8 cellular contexts compared by ENCODE assay signal in genomic region chr4:80196259-80197131, GRCh38. TPM values are rescaled to one million over a fixed set of nuclear protein-coding genes. Genes with fewer than 3 reads are reported as not detected.
DNase-seq lines count a peak whose midpoint lies in the region; ATAC-seq, FAIRE-seq and TF ChIP-seq lines count a peak whose summit lies in the region.

No MANE protein-coding gene starts in this region.

- H3K36me3 ChIP-seq in heart left ventricle (no peaks in the 10 kb centered on the region), small intestine (ENCODE audit: control insufficient read depth in 2 of 2, insufficient read depth in 2 of 2, low read length in 2 of 2) (no peaks in the 10 kb centered on the region)

- FAIRE-seq in small intestine (lab: Jason Lieb, UNC) = no peak

- peaks cover 34% of the 10 kb centered on the region for H3K27me3 Mint-ChIP-seq in activated naive CD8-positive, alpha-beta T cell
- peaks cover 98% of the 10 kb centered on the region for H3K27me3 Mint-ChIP-seq in type B pancreatic cell

- H3K4me3 ChIP-seq in heart left ventricle = peak overlapping the region in 10 of 12 donors; percentile 17 to 54 (median 42)
- H3K4me3 ChIP-seq in small intestine (ENCODE audit: low read depth in 1 of 2, low read length in 2 of 2) = no peak overlapping the region

- DNase-seq in heart left ventricle (no peak), Right ventricle myocardium superior (no peak), type B pancreatic cell (ENCODE audit: extremely low spot score, unreplicated experiment) (no peak), small intestine (no peak)

- no peak overlapping the region for H3K27ac Mint-ChIP-seq in activated naive CD8-positive, alpha-beta T cell
- H3K27ac Mint-ChIP-seq in type B pancreatic cell = no peak overlapping the region

- H3K4me1 ChIP-seq in heart left ventricle (peaks cover 0 to 25% (median 4%) of the 10 kb centered on the region in 12 donors), small intestine (ENCODE audit: control insufficient read depth in 2 of 2, insufficient read depth in 1 of 2, low read depth in 1 of 2, low read length in 1 of 2) (no peaks in the 10 kb centered on the region)

- no peaks in the 10 kb centered on the region for H3K9me3 Mint-ChIP-seq in activated naive CD8-positive, alpha-beta T cell (ENCODE audit: low read depth)
- H3K9me3 Mint-ChIP-seq in type B pancreatic cell = no peaks in the 10 kb centered on the region

- no peak for TF ChIP-seq POLR2A in heart left ventricle (IDR thresholded peaks at IDR 0.05)

- peaks cover 31% of the 10 kb centered on the region for H3K4me1 Mint-ChIP-seq in activated naive CD8-positive, alpha-beta T cell (ENCODE audit: low read depth)
- H3K4me1 Mint-ChIP-seq in type B pancreatic cell (ENCODE audit: unreplicated experiment) = peaks cover 18% of the 10 kb centered on the region

- no peak overlapping the region for H3K27ac ChIP-seq in heart left ventricle
- H3K27ac ChIP-seq in layer of hippocampus (ENCODE audit: low read depth, low read length) = peak overlapping the region; percentile 77
- H3K27ac ChIP-seq in small intestine (ENCODE audit: low read depth in 1 of 2, low read length in 1 of 2) = no peak overlapping the region

- ATAC-seq in heart left ventricle (peak in 1 of 4 donors; percentile 31), Right ventricle myocardium superior (ENCODE audit: poor library complexity) (no peak), HG03108 (IDR thresholded peaks at IDR 0.05; ENCODE audit: unreplicated experiment) (no peak), GM21526 (IDR thresholded peaks at IDR 0.05; ENCODE audit: low FRiP score, unreplicated experiment) (no peak)

- peaks cover 17% of the 10 kb centered on the region for H3K36me3 Mint-ChIP-seq in activated naive CD8-positive, alpha-beta T cell
- H3K36me3 Mint-ChIP-seq in type B pancreatic cell = no peaks in the 10 kb centered on the region

- peak overlapping the region; percentile 90 for H3K4me3 Mint-ChIP-seq in activated naive CD8-positive, alpha-beta T cell
- peak overlapping the region; percentile 81 for H3K4me3 Mint-ChIP-seq in type B pancreatic cell

- WGBS in heart left ventricle, 4 donors = 20 to 36% (median 31%) methylated on average over 36 of the region's 36 CpGs
- 12 to 40% (median 33%) methylated on average over 36 of the region's 36 CpGs for WGBS in small intestine, 3 donors

- no peaks in the 10 kb centered on the region for H3K9me3 ChIP-seq in heart left ventricle
- H3K9me3 ChIP-seq in small intestine (ENCODE audit: control insufficient read depth, low read depth) = no peaks in the 10 kb centered on the region

- intact Hi-C loops in heart left ventricle (cut with DNase I) = loop anchor here in 1 of 10 donors (10.0 kb wide), 1 partner anchor 122 kb away; the partner anchor contains the start of gene ANTXR2
- intact Hi-C loops in Right ventricle myocardium superior (cut with DNase I) = no loop called here

- H3K27me3 ChIP-seq in heart left ventricle = peaks cover 0 to 85% (median 48%) of the 10 kb centered on the region in 9 donors
- peaks cover 2% of the 10 kb centered on the region for H3K27me3 ChIP-seq in layer of hippocampus (ENCODE audit: control insufficient read depth, insufficient read depth, low read length)
- H3K27me3 ChIP-seq in small intestine (ENCODE audit: control insufficient read depth in 2 of 2, insufficient read depth in 2 of 2, low read length in 2 of 2) = peaks cover 4% of the 10 kb centered on the region in 2 donors

- TF ChIP-seq CTCF in heart left ventricle (IDR thresholded peaks at IDR 0.05) (no peak), type B pancreatic cell (conservative IDR thresholded peaks at IDR 0.05) (no peak)

RNA-seq across cellular contexts. Expression of gene PRDM8, which starts 0.8 kb away (rescaled TPM):
- 1 to 10 TPM in 4 of 9 donors, under 1 TPM in 5; 0.39 to 1.9 (median 0.84) TPM for total RNA-seq in heart left ventricle
- under 1 TPM; 0.26 to 0.76 TPM for polyA plus RNA-seq in heart left ventricle
- 0.73 TPM for total RNA-seq in Right ventricle myocardium superior
- total RNA-seq in type B pancreatic cell (ENCODE audit: low replicate concordance) = 1.5 and 6.2 TPM in 2 replicates
- polyA plus RNA-seq in small intestine = 1 to 10 TPM in 1 of 3 donors, under 1 TPM in 1, not detected in 1; 0.27 to 2.0 TPM

Comparison
In these comparisons a context has a peak if more than half of its experiments do, and no peak if none do; other contexts are left out.
1. H3K4me3 ChIP-seq: peak in heart left ventricle (10 of 12); none in small intestine (0 of 2).